8 cellular contexts compared by ENCODE assay signal in the genomic region with DNA sequence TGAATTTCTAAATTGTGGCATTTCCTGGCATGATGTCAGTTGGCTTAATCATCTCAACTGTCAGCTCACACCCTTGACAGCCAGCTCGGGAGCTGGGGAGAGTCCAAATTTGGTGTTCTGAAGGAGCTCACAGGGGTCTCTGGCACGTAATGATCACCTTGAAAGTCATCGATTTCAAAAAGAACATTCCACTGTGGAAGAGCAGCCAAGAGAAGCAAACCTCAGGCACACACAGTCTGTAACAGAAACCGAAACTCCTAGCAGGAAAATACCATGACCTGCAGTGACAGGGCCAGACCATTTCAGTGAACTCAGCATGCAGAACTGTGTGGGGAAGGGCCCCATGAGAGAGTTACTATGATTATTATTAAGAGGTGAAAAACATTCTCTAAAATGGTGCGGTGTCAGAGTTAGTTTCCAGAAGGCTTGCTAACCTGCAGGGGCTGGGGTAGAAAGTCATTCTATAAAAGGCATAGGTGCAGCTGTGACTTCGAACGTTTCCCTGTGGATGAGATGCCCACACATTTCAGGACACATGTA. TPM values are rescaled to one million over a fixed set of nuclear protein-coding genes. Genes with fewer than 3 reads are reported as not detected.
DNase-seq lines count a peak whose midpoint lies in the region; ATAC-seq, FAIRE-seq and TF ChIP-seq lines count a peak whose summit lies in the region.

No MANE protein-coding gene starts in this region.

- dilution Hi-C loops in endothelial cell of umbilical vein (cut with MboI; ENCODE audit: extremely low pct_ligation_motif_present, low sequenced_read_pairs) = no loop called here

- no peak overlapping the region for H3K27ac Mint-ChIP-seq in natural killer cell treated with Interleukin-12 subunit alpha and Interleukin-12 subunit beta and Interleukin-15 and Interleukin-18, amount 100 ng/mL, for 72 hours

- DNase-seq in AG08395 (ENCODE audit: low spot score) = peak; percentile 35
- peak; percentile 39 for DNase-seq in GM19240 (ENCODE audit: insufficient read length, low spot score)
- DNase-seq in endothelial cell of umbilical vein (ENCODE audit: low read depth, low spot score) = peak; percentile 70
- peak; percentile 80 for DNase-seq in natural killer cell treated with Interleukin-12 subunit alpha and Interleukin-12 subunit beta and Interleukin-15 and Interleukin-18, amount 100 ng/mL, for 72 hours (ENCODE audit: low spot score)
- no peak for DNase-seq in NCI-H128 (lab: John Stamatoyannopoulos, UW; ENCODE audit: unreplicated experiment)
- no peak for DNase-seq in activated gamma-delta T cell treated with Interleukin-2 at 50 U/mL for 16 hours

- peak overlapping the region; percentile 65 for H3K4me3 Mint-ChIP-seq in natural killer cell treated with Interleukin-12 subunit alpha and Interleukin-12 subunit beta and Interleukin-15 and Interleukin-18, amount 100 ng/mL, for 72 hours

- peaks cover 55% of the 10 kb centered on the region for H3K4me1 ChIP-seq in endothelial cell of umbilical vein (ENCODE audit: control insufficient read depth, extremely low read depth, insufficient read depth, low read length)

- H3K36me3 ChIP-seq in endothelial cell of umbilical vein (ENCODE audit: control insufficient read depth in 2 of 2, extremely low read depth in 1 of 2, insufficient read depth in 2 of 2, low read length in 2 of 2) = no peaks in the 10 kb centered on the region

- H3K27me3 ChIP-seq in endothelial cell of umbilical vein (ENCODE audit: control insufficient read depth in 2 of 2, insufficient read depth in 2 of 2, low read length in 2 of 2) = no peaks in the 10 kb centered on the region

- peak; percentile 83 for ATAC-seq in HG03342 (IDR thresholded peaks at IDR 0.05; ENCODE audit: unreplicated experiment)
- peak; percentile 68 to 78 for ATAC-seq in natural killer cell treated with Interleukin-12 subunit alpha and Interleukin-12 subunit beta and Interleukin-15 and Interleukin-18, amount 100 ng/mL, for 72 hours

- H3K36me3 Mint-ChIP-seq in natural killer cell treated with Interleukin-12 subunit alpha and Interleukin-12 subunit beta and Interleukin-15 and Interleukin-18, amount 100 ng/mL, for 72 hours = no peaks in the 10 kb centered on the region

- TF ChIP-seq CTCF in VCaP (conservative IDR thresholded peaks at IDR 0.05) = no peak
- TF ChIP-seq CTCF in endothelial cell of umbilical vein (IDR thresholded peaks at IDR 0.05; ENCODE audit: extremely low read depth in 1 of 2, insufficient read depth in 1 of 2, low read depth in 1 of 2, low read length in 2 of 2) = no peak

- H3K9me3 Mint-ChIP-seq in natural killer cell treated with Interleukin-12 subunit alpha and Interleukin-12 subunit beta and Interleukin-15 and Interleukin-18, amount 100 ng/mL, for 72 hours = no peaks in the 10 kb centered on the region

- CTCF ChIA-PET in endothelial cell of umbilical vein (lab: Charles Lee) = interaction anchor here (1.0 kb wide), 2 partner anchors 18 to 74 kb away, joined by 3 to 6 read pairs; no protein-coding TSS in a partner anchor

- peak overlapping the region; percentile 36 for H3K4me2 ChIP-seq in endothelial cell of umbilical vein (ENCODE audit: insufficient read depth, low read length)

- peak overlapping the region; percentile 79; the same call in 1 of the 2 replicates for H3K27ac ChIP-seq in VCaP
- peak overlapping the region; percentile 100 for H3K27ac ChIP-seq in endothelial cell of umbilical vein (ENCODE audit: insufficient read depth, low read depth, low read length)

- H3K79me2 ChIP-seq in endothelial cell of umbilical vein (ENCODE audit: control insufficient read depth, insufficient read depth, low read length) = no peaks in the 10 kb centered on the region

- H3K9me1 ChIP-seq in endothelial cell of umbilical vein (replicated peaks; ENCODE audit: control insufficient read depth, extremely low read depth, insufficient read depth, low read length) = no peaks in the 10 kb centered on the region

- peaks cover 69 to 70% of the 10 kb centered on the region in 2 donors for H3K4me1 Mint-ChIP-seq in natural killer cell treated with Interleukin-12 subunit alpha and Interleukin-12 subunit beta and Interleukin-15 and Interleukin-18, amount 100 ng/mL, for 72 hours (ENCODE audit: low read depth in 2 of 2)

- no peak overlapping the region for H3K4me3 ChIP-seq in endothelial cell of umbilical vein (replicated peaks in 1 of 3; ENCODE audit: insufficient read depth in 1 of 3, low read depth in 1 of 3, low read length in 3 of 3)

- no TSS peak for BruUV-seq in endothelial cell of umbilical vein (replicated peaks; lab: Mats Ljungman, UMichigan)

- H4K20me1 ChIP-seq in endothelial cell of umbilical vein (replicated peaks; ENCODE audit: control insufficient read depth, extremely low read depth, insufficient read depth, low read length) = no peaks in the 10 kb centered on the region

- FAIRE-seq in endothelial cell of umbilical vein (lab: Jason Lieb, UNC) = peak; percentile 71

- H2AFZ ChIP-seq in endothelial cell of umbilical vein (ENCODE audit: low read depth, low read length) = peak overlapping the region; percentile 10

- peak overlapping the region; percentile 92 for H3K9ac ChIP-seq in endothelial cell of umbilical vein (replicated peaks; ENCODE audit: extremely low read depth, insufficient read depth, low read length)

- peak; percentile 28 for TF ChIP-seq POLR2A in endothelial cell of umbilical vein (IDR thresholded peaks at IDR 0.05; ENCODE audit: low read depth, low read length)

- H3K9me3 ChIP-seq in endothelial cell of umbilical vein (replicated peaks; ENCODE audit: control insufficient read depth, insufficient read depth, low read length) = no peaks in the 10 kb centered on the region

- intact Hi-C loops in endothelial cell of umbilical vein (cut with micrococcal nuclease) = no loop called here

- H3K27me3 Mint-ChIP-seq in natural killer cell treated with Interleukin-12 subunit alpha and Interleukin-12 subunit beta and Interleukin-15 and Interleukin-18, amount 100 ng/mL, for 72 hours = no peaks in the 10 kb centered on the region

- POLR2A ChIA-PET in endothelial cell of umbilical vein (lab: Charles Lee) = interaction anchor here (1.3 to 2.5 kb wide), 2 partner anchors 26 to 78 kb away, joined by 4 to 16 read pairs; partner anchors contain the start of gene KLF6

TF ChIP-seq in endothelial cell of umbilical vein, 7 proteins besides CTCF, POLR2A, EP300 and RAD21:
- TF ChIP-seq JUN (IDR thresholded peaks at IDR 0.05; ENCODE audit: borderline replicate concordance, insufficient read depth, insufficient read length, low read depth) (peak; percentile 26), POLR2AphosphoS5 (IDR thresholded peaks at IDR 0.05; ENCODE audit: insufficient read depth, low read depth, low read length) (peak; percentile 5), GATA2 (IDR thresholded peaks at IDR 0.05; ENCODE audit: insufficient read depth, insufficient read length, low read depth, low read length) (peak; percentile 10), MYC (IDR thresholded peaks at IDR 0.05; ENCODE audit: low read depth, low read length) (no peak), FOS (IDR thresholded peaks at IDR 0.05; ENCODE audit: borderline replicate concordance, insufficient read depth, low read length) (peak; percentile 71), EZH2 (IDR thresholded peaks at IDR 0.05; ENCODE audit: borderline replicate concordance, low read depth, low read length, severe bottlenecking) (no peak)
- TF ChIP-seq, protein P1, sequence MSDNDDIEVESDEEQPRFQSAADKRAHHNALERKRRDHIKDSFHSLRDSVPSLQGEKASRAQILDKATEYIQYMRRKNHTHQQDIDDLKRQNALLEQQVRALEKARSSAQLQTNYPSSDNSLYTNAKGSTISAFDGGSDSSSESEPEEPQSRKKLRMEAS (IDR thresholded peaks at IDR 0.05; ENCODE audit: insufficient read depth, insufficient read length) = no peak

RNA-seq across cellular contexts. Expression of gene KLF6, which starts 26.4 kb away (rescaled TPM):
- total RNA-seq in endothelial cell of umbilical vein = 307 and 330 TPM in 2 replicates
- polyA plus RNA-seq in endothelial cell of umbilical vein = 144 and 183 TPM in 2 replicates
- 117 and 146 TPM in 2 replicates for polyA plus RNA-seq in endothelial cell of umbilical vein (2011; cell fraction: cytosol; rRNA removed)
- polyA plus RNA-seq in endothelial cell of umbilical vein (2011; cell fraction: nucleus; rRNA removed) = 913 and 1,014 TPM in 2 replicates
- polyA plus RNA-seq in endothelial cell of umbilical vein (2012) = 258 and 323 TPM in 2 replicates
- 717 and 821 TPM in 2 replicates for polyA minus RNA-seq in endothelial cell of umbilical vein
- 6.0 TPM for polyA minus RNA-seq in endothelial cell of umbilical vein (2011; cell fraction: cytosol; rRNA and poly(A)+ RNA removed)
- polyA minus RNA-seq in endothelial cell of umbilical vein (2011; cell fraction: nucleus; rRNA and poly(A)+ RNA removed) = 1,291 and 1,303 TPM in 2 replicates
- 100 to 1,000 TPM; 225 to 236 TPM for total RNA-seq in natural killer cell treated with Interleukin-12 subunit alpha and Interleukin-12 subunit beta and Interleukin-15 and Interleukin-18, amount 100 ng/mL, for 72 hours

Comparison
In these comparisons a context has a peak if more than half of its experiments do, and no peak if none do; other contexts are left out.
1. DNase-seq: peak in AG08395 (single experiment), GM19240 (single experiment), endothelial cell of umbilical vein (single experiment) and natural killer cell treated with Interleukin-12 subunit alpha and Interleukin-12 subunit beta and Interleukin-15 and Interleukin-18, amount 100 ng/mL, for 72 hours (single experiment); none in NCI-H128 (single experiment) and activated gamma-delta T cell treated with Interleukin-2 at 50 U/mL for 16 hours (single experiment).